ENCODE assay signal across 28 cellular contexts in the genomic region with DNA sequence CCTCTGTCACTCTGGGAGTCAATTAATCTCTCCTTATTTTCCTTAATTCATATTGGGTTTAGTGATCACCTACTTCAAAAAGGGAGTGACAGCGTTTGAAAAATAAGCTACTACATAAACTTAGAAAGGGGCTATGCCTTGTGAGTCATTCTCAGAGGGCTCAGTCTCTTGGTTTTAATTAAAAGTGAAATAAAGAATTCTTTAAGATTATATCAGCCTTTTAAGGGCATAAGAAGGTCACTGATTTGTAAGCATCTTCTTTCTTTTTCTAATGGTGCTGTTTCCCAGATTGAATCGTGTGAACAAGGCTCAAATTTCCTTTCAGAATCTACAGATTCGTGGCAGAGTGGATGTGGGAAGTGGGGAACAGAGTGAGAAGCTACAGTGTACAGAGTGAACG.
"Had no signal": no experiment of that assay in that cellular context is flagged by ENCODE, and none has a peak within 500 bp of the region (broad histone marks: within the 10 kb centered on the region; RNA-seq: fewer than 3 reads in every experiment).

No MANE protein-coding gene starts in this region.

- H3K4me3 ChIP-seq: gastroesophageal sphincter, heart left ventricle, hepatocyte, left lung, pancreas, smooth muscle cell, thyroid gland, uterus had no signal

- H3K4me1 Mint-ChIP-seq: naive thymus-derived CD4-positive, alpha-beta T cell; stimulated activated naive CD8-positive, alpha-beta T cell treated with anti-CD3 and anti-CD28 coated beads, Interleukin-15, amount 100 ng/mL, for 72 hours had no signal

- H3K9me3 Mint-ChIP-seq: endodermal cell; nephron progenitor cell; stimulated activated naive CD8-positive, alpha-beta T cell treated with anti-CD3 and anti-CD28 coated beads, Interleukin-15, amount 100 ng/mL, for 72 hours had no signal

- H3K36me3 ChIP-seq: gastroesophageal sphincter, heart left ventricle, left lung, pancreas, thyroid gland, uterus had no signal

- H3K36me3 Mint-ChIP-seq: naive thymus-derived CD4-positive, alpha-beta T cell had no signal

- H2AFZ ChIP-seq: hepatocyte had no signal

- H3K4me3 Mint-ChIP-seq: endodermal cell; naive thymus-derived CD4-positive, alpha-beta T cell; nephron progenitor cell; stimulated activated naive CD8-positive, alpha-beta T cell treated with anti-CD3 and anti-CD28 coated beads, Interleukin-15, amount 100 ng/mL, for 72 hours had no signal

- H3K9me3 ChIP-seq: gastroesophageal sphincter, left lung, pancreas, thyroid gland, uterus had no signal

- H3K27me3 ChIP-seq: foreskin keratinocyte, gastroesophageal sphincter, heart left ventricle, hepatocyte, left lung, pancreas, thyroid gland, uterus had no signal

- H3K27ac Mint-ChIP-seq: endodermal cell; naive thymus-derived CD4-positive, alpha-beta T cell; nephron progenitor cell; stimulated activated naive CD8-positive, alpha-beta T cell treated with anti-CD3 and anti-CD28 coated beads, Interleukin-15, amount 100 ng/mL, for 72 hours had no signal

- H3K4me2 ChIP-seq: hepatocyte, smooth muscle cell had no signal

- H3K79me2 ChIP-seq: hepatocyte had no signal

- H3K27ac ChIP-seq: epithelial cell of prostate, foreskin keratinocyte, gastroesophageal sphincter, heart left ventricle, hepatocyte, left lung, thyroid gland, uterus had no signal

- ATAC-seq: esophagus mucosa; foreskin keratinocyte; gastroesophageal sphincter; heart left ventricle; left cardiac atrium; left lung; naive thymus-derived CD4-positive, alpha-beta T cell; sciatic nerve; stimulated activated naive CD8-positive, alpha-beta T cell treated with anti-CD3 and anti-CD28 coated beads, Interleukin-15, amount 100 ng/mL, for 72 hours had no signal

- H3K4me1 ChIP-seq: foreskin keratinocyte, left lung, pancreas, thyroid gland, uterus had no signal

- DNase-seq: cerebellar nuclear complex; effector CD8-positive, alpha-beta T cell; endodermal cell; foreskin keratinocyte; heart left ventricle; left cardiac atrium; left lung; mesenchymal stem cell; midbrain; naive thymus-derived CD4-positive, alpha-beta T cell; nephron progenitor cell; pancreas; stimulated activated CD4-positive, alpha-beta T cell treated with anti-CD3 and anti-CD28 coated beads, Interleukin-12 subunit alpha, Interleukin-12 subunit beta, amount 100 ng/mL, for 4 hours; stimulated activated CD4-positive, alpha-beta T cell treated with anti-CD3 and anti-CD28 coated beads, Interleukin-1b, Interleukin-23, amount 100 ng/mL, for 48 hours; stimulated activated CD4-positive, alpha-beta T cell treated with anti-CD3 and anti-CD28 coated beads, Interleukin-4, amount 100 ng/mL, for 1 hour; stimulated activated CD8-positive, alpha-beta memory T cell treated with anti-CD3 and anti-CD28 coated beads, Interleukin-4, amount 100 ng/mL, for 48 hours; stimulated activated naive CD4-positive, alpha-beta T cell; stimulated activated naive CD8-positive, alpha-beta T cell treated with anti-CD3 and anti-CD28 coated beads, Interleukin-15, amount 100 ng/mL, for 72 hours; thyroid gland; trophoblast cell; uterus had no signal

- H3K27me3 Mint-ChIP-seq: stimulated activated naive CD8-positive, alpha-beta T cell treated with anti-CD3 and anti-CD28 coated beads, Interleukin-15, amount 100 ng/mL, for 72 hours had no signal

- FAIRE-seq: islet of Langerhans, pancreas had no signal
